In genomic region chr4:73573794-73574528, GRCh38 we compare ENCODE assay signal across 8 cellular contexts. TPM values are rescaled to one million over a fixed set of nuclear protein-coding genes. Genes with fewer than 3 reads are reported as not detected.
DNase-seq lines count a peak whose midpoint lies in the region; ATAC-seq and TF ChIP-seq lines count a peak whose summit lies in the region.

No MANE protein-coding gene starts in this region.

- no peak overlapping the region for H2BK12ac ChIP-seq in neuronal stem cell (ENCODE audit: low read length)

- H3K4me2 ChIP-seq in neuronal stem cell (ENCODE audit: insufficient read depth, low read length, poor library complexity, severe bottlenecking) = no peak overlapping the region

- no peak overlapping the region for H3K9ac ChIP-seq in neuronal stem cell (ENCODE audit: low read depth, low read length, poor library complexity)

- H3K14ac ChIP-seq in neuronal stem cell (ENCODE audit: low read length) = no peak overlapping the region

- H3K18ac ChIP-seq in neuronal stem cell (ENCODE audit: low read length) = peak overlapping the region; percentile 86

- H3K4me3 ChIP-seq in fibroblast of mammary gland (ENCODE audit: control insufficient read depth, low read depth, low read length) (no peak overlapping the region), neuronal stem cell (ENCODE audit: low read length in 2 of 2) (no peak overlapping the region)

- H4K91ac ChIP-seq in neuronal stem cell (ENCODE audit: low read depth, low read length, poor library complexity) = peak overlapping the region; percentile 59

- H3K27me3 ChIP-seq in neuronal stem cell (ENCODE audit: control insufficient read depth in 3 of 3, insufficient read depth in 3 of 3, low read depth in 1 of 3, low read length in 3 of 3) = no peaks in the 10 kb centered on the region

- H3K4me1 ChIP-seq in neuronal stem cell (ENCODE audit: control insufficient read depth in 2 of 2, insufficient read depth in 1 of 2, low read depth in 1 of 2, low read length in 2 of 2) = peaks cover 2 to 3% of the 10 kb centered on the region in 2 donors

- WGBS in neuronal stem cell (ENCODE audit: extremely low coverage in 2 of 2, insufficient read length in 2 of 2, insufficient replicate concordance in 1 of 2), 2 donors = no CpG with 5 or more reads among the region's 8 CpGs

- no peaks in the 10 kb centered on the region for H3K9me3 ChIP-seq in neuronal stem cell (replicated peaks in 1 of 2; ENCODE audit: control insufficient read depth in 2 of 2, insufficient read depth in 1 of 2, low read depth in 1 of 2, low read length in 2 of 2)

- peak overlapping the region; percentile 9 for H2AK5ac ChIP-seq in neuronal stem cell (ENCODE audit: low read depth, low read length)

- no peak overlapping the region for H3K23ac ChIP-seq in neuronal stem cell (ENCODE audit: low read depth, low read length, poor library complexity)

- no peaks in the 10 kb centered on the region for H3K36me3 ChIP-seq in neuronal stem cell (replicated peaks in 1 of 2; ENCODE audit: control insufficient read depth in 2 of 2, insufficient read depth in 2 of 2, low read length in 2 of 2)

- no peak overlapping the region for H3K4ac ChIP-seq in neuronal stem cell (ENCODE audit: low read length)

- no peak overlapping the region for H2BK5ac ChIP-seq in neuronal stem cell (ENCODE audit: low read length)

- H2BK120ac ChIP-seq in neuronal stem cell (ENCODE audit: low read depth, low read length) = no peak overlapping the region

- H3K27ac ChIP-seq in C4-2B = no peak overlapping the region
- no peak overlapping the region for H3K27ac ChIP-seq in neuronal stem cell (replicated peaks; ENCODE audit: low read length)

- DNase-seq in NCI-H146 (lab: John Stamatoyannopoulos, UW) (peak; percentile 88), T1000 (lab: John Stamatoyannopoulos, UW) (peak; percentile 49), fibroblast of mammary gland (ENCODE audit: low read depth) (peak; percentile 87), neuronal stem cell (ENCODE audit: low spot score) (peak; percentile 84), T-helper 9 cell (no peak)

- H2AFZ ChIP-seq in neuronal stem cell (ENCODE audit: low read length) = no peak overlapping the region

- no peak overlapping the region for H4K8ac ChIP-seq in neuronal stem cell (ENCODE audit: low read depth, low read length)

- H2BK15ac ChIP-seq in neuronal stem cell (ENCODE audit: low read length) = peak overlapping the region; percentile 8

- TF ChIP-seq CTCF in C4-2B (conservative IDR thresholded peaks at IDR 0.05) (peak; percentile 85), fibroblast of mammary gland (conservative IDR thresholded peaks at IDR 0.05; ENCODE audit: control insufficient read depth, insufficient read depth, low read depth, low read length) (peak; percentile 99)

- ATAC-seq in GM18517 (IDR thresholded peaks at IDR 0.05; ENCODE audit: unreplicated experiment) = peak; percentile 56
- peak; percentile 82 for ATAC-seq in HG02885 (IDR thresholded peaks at IDR 0.05; ENCODE audit: poor library complexity, unreplicated experiment)

- no peaks in the 10 kb centered on the region for H3K79me1 ChIP-seq in neuronal stem cell (ENCODE audit: low read depth, low read length)

RNA-seq across cellular contexts. Expression of gene RASSF6, which starts 46.3 kb away (rescaled TPM):
- under 0.01 TPM for polyA plus RNA-seq in neuronal stem cell (2013, experiment 1 of 2)
- not detected for polyA plus RNA-seq in neuronal stem cell (2013, experiment 2 of 2)
